Comparison of ENCODE assay signal across 8 cellular contexts in the genomic region with DNA sequence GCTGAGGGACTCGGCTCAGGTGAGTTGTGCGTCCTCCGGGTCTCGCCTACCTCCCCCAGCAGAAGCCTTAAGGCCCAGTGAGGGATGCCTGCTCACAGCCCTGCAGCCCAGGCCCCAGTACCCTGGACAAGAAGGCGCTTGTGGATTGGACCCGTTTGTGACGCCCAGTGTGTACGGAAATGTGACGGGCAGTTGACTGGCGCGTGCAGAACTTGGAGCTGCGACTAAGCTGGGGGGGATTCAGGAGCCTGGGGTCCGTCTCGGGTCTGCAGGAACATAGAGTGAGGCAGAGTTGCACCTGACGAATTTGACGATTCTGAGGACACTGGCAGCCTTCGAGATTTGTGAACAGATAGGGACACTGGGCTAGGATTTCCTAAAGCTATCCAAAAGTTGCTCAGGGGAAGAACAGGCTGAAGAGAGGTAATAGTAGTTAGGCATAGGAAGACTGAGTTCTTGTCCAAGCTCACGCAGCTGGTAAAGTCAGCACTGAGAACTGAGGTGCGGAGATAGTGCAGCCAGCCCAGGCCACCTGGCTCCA. TPM values are rescaled to one million over a fixed set of nuclear protein-coding genes. Genes with fewer than 3 reads are reported as not detected.
DNase-seq lines count a peak whose midpoint lies in the region; ATAC-seq, FAIRE-seq and TF ChIP-seq lines count a peak whose summit lies in the region.

No MANE protein-coding gene starts in this region.

- no peak for FAIRE-seq in astrocyte (lab: Jason Lieb, UNC)
- no peak for FAIRE-seq in GM12891 (lab: Jason Lieb, UNC)

- intact Hi-C loops in A673 (cut with micrococcal nuclease; ENCODE audit: unreplicated experiment), result no loop called here

- H3K36me3 ChIP-seq in A673 (ENCODE audit: insufficient read depth, low read length, poor library complexity, severe bottlenecking), result peaks cover 41% of the 10 kb centered on the region
- peaks cover 14% of the 10 kb centered on the region for H3K36me3 ChIP-seq in astrocyte (ENCODE audit: insufficient read depth, low read length)
- H3K36me3 ChIP-seq in mesendoderm (ENCODE audit: control insufficient read depth, insufficient read depth, low read length), result peaks cover 32% of the 10 kb centered on the region

- POLR2A ChIA-PET in A673 (lab: Charles Lee; ENCODE audit: low non-redundant PET), result no interaction called here

- H3K79me1 ChIP-seq in mesendoderm (ENCODE audit: low read length), result peaks cover 39% of the 10 kb centered on the region

- no peak overlapping the region for H2BK120ac ChIP-seq in mesendoderm (ENCODE audit: low read depth, low read length)

- peaks cover 42% of the 10 kb centered on the region for H3K36me3 Mint-ChIP-seq in astrocyte (ENCODE audit: low read depth, unreplicated experiment)

- H2BK5ac ChIP-seq in mesendoderm (ENCODE audit: low read length), result no peak overlapping the region

- peak overlapping the region; percentile 99 for H2AFZ ChIP-seq in astrocyte (ENCODE audit: low read depth, low read length)

- H2BK15ac ChIP-seq in mesendoderm (replicated peaks; ENCODE audit: low read depth), result no peak overlapping the region

- peaks cover 25% of the 10 kb centered on the region for H3K9me3 Mint-ChIP-seq in astrocyte (ENCODE audit: unreplicated experiment)

- peak overlapping the region; percentile 11 for H3K4ac ChIP-seq in mesendoderm (ENCODE audit: low read depth, low read length)

- peaks cover 54% of the 10 kb centered on the region for H3K9me3 ChIP-seq in A673 (ENCODE audit: low read depth, low read length, poor library complexity, severe bottlenecking)
- peaks cover 39% of the 10 kb centered on the region for H3K9me3 ChIP-seq in astrocyte (ENCODE audit: insufficient read depth, low read depth, low read length)

- H3K4me2 ChIP-seq in astrocyte (ENCODE audit: low read length) (peak overlapping the region; percentile 88), mesendoderm (ENCODE audit: low read length) (peak overlapping the region; percentile 65)

- H3K18ac ChIP-seq in mesendoderm (ENCODE audit: low read length), result no peak overlapping the region

- H3K56ac ChIP-seq in mesendoderm (ENCODE audit: low read length), result peak overlapping the region; percentile 91

- peak overlapping the region; percentile 69 for H3K27ac Mint-ChIP-seq in astrocyte (ENCODE audit: unreplicated experiment)

- CTCF ChIA-PET in A673 (lab: Charles Lee), result interaction anchor here (0.6 kb wide), 1 partner anchor 133 kb away, joined by 3 read pairs; no protein-coding TSS in a partner anchor

- no peak overlapping the region for H4K5ac ChIP-seq in mesendoderm (ENCODE audit: low read length)

- ATAC-seq in HG02840 (IDR thresholded peaks at IDR 0.05; ENCODE audit: low FRiP score, unreplicated experiment), result peak; percentile 13
- no peak for ATAC-seq in GM18907 (IDR thresholded peaks at IDR 0.05; ENCODE audit: unreplicated experiment)

- H3K79me2 ChIP-seq in astrocyte (ENCODE audit: insufficient read depth, low read length), result peaks cover 50% of the 10 kb centered on the region
- peaks cover 53% of the 10 kb centered on the region for H3K79me2 ChIP-seq in mesendoderm (ENCODE audit: control insufficient read depth, insufficient read depth, low read length)

- H3K23ac ChIP-seq in mesendoderm (ENCODE audit: low read length), result no peak overlapping the region

- WGBS in mesendoderm (ENCODE audit: extremely low coverage, insufficient coverage, low lambda C conversion rate), result no CpG with 5 or more reads among the region's 19 CpGs

- H3K4me1 Mint-ChIP-seq in astrocyte (ENCODE audit: low read depth, unreplicated experiment), result peaks cover 13% of the 10 kb centered on the region

- DNase-seq in A673 (ENCODE audit: low spot score), result no peak
- DNase-seq in astrocyte (ENCODE audit: low read depth), result no peak
- DNase-seq in mesendoderm, result no peak
- no peak for DNase-seq in GM12891 (ENCODE audit: insufficient read length, low spot score)
- no peak for DNase-seq in Ammon's horn (ENCODE audit: low spot score)
- no peak for DNase-seq in dedifferentiated amniotic fluid mesenchymal stem cell (ENCODE audit: extremely low spot score)

- H3K4me1 ChIP-seq in A673 (ENCODE audit: insufficient read depth, low read length, poor library complexity, severe bottlenecking) (no peaks in the 10 kb centered on the region), astrocyte (ENCODE audit: insufficient read depth, low read length) (no peaks in the 10 kb centered on the region), mesendoderm (ENCODE audit: control insufficient read depth, low read depth, low read length) (no peaks in the 10 kb centered on the region)

- no peak for TF ChIP-seq POLR2A in GM12891 (IDR thresholded peaks at IDR 0.05; ENCODE audit: low read depth, low read length)

- peak overlapping the region; percentile 96 for H3K4me3 Mint-ChIP-seq in astrocyte (ENCODE audit: unreplicated experiment)

- H3K27me3 Mint-ChIP-seq in astrocyte (ENCODE audit: low read depth, unreplicated experiment), result peaks cover 9% of the 10 kb centered on the region

- peak overlapping the region; percentile 80 for H3K9ac ChIP-seq in astrocyte (ENCODE audit: low read length)
- H3K9ac ChIP-seq in mesendoderm (ENCODE audit: low read length), result peak overlapping the region; percentile 88

- H2AK5ac ChIP-seq in mesendoderm (ENCODE audit: low read length), result peak overlapping the region; percentile 5

- H3K27ac ChIP-seq in A673 (ENCODE audit: low read depth, low read length, poor library complexity, severe bottlenecking) (peak overlapping the region; percentile 61), astrocyte (ENCODE audit: low read depth, low read length) (no peak overlapping the region), mesendoderm (ENCODE audit: low read depth, low read length) (no peak overlapping the region)

- no peaks in the 10 kb centered on the region for H3K27me3 ChIP-seq in A673 (replicated peaks; ENCODE audit: insufficient read depth, low read depth, low read length, poor library complexity)
- H3K27me3 ChIP-seq in astrocyte (ENCODE audit: insufficient read depth, low read length), result no peaks in the 10 kb centered on the region
- no peaks in the 10 kb centered on the region for H3K27me3 ChIP-seq in mesendoderm (ENCODE audit: insufficient read depth, low read length, poor library complexity)

- no peak overlapping the region for H4K8ac ChIP-seq in mesendoderm (ENCODE audit: low read depth, low read length)

- H4K20me1 ChIP-seq in astrocyte (ENCODE audit: insufficient read depth, low read length), result peaks cover 7% of the 10 kb centered on the region

- H3K4me3 ChIP-seq in A673 (ENCODE audit: low read depth, low read length, poor library complexity, severe bottlenecking), result peak overlapping the region; percentile 73
- peak overlapping the region; percentile 87 for H3K4me3 ChIP-seq in astrocyte (ENCODE audit: insufficient read depth, low read depth, low read length)
- peak overlapping the region; percentile 93 for H3K4me3 ChIP-seq in mesendoderm (ENCODE audit: low read length)

- TSS peak; percentile 53 for BruUV-seq in A673 (replicated peaks; lab: Mats Ljungman, UMichigan)

- TF ChIP-seq CTCF in A673 (conservative IDR thresholded peaks at IDR 0.05; ENCODE audit: low read depth, low read length), result no peak
- TF ChIP-seq CTCF in astrocyte (IDR thresholded peaks at IDR 0.05; ENCODE audit: insufficient read depth, low read depth, low read length), result no peak

TF ChIP-seq in GM12891, 5 proteins besides CTCF, POLR2A, EP300 and RAD21:
- TF ChIP-seq POU2F2 (IDR thresholded peaks at IDR 0.05; ENCODE audit: low read depth, low read length), result no peak
- TF ChIP-seq SPI1 (IDR thresholded peaks at IDR 0.05; ENCODE audit: low read depth, low read length), result no peak
- no peak for TF ChIP-seq TAF1 (IDR thresholded peaks at IDR 0.05; ENCODE audit: low read depth, low read length)
- TF ChIP-seq PAX5 (IDR thresholded peaks at IDR 0.05; ENCODE audit: insufficient read depth, low read length, severe bottlenecking), result no peak
- TF ChIP-seq POLR2AphosphoS5 (IDR thresholded peaks at IDR 0.05; ENCODE audit: low read depth, low read length), result no peak

RNA-seq across cellular contexts. Expression of a gene that starts 0.5 kb away (rescaled TPM):
- total RNA-seq in A673 (2021) (12.7 and 17.8 TPM in 2 replicates), astrocyte (6.1 and 6.5 TPM in 2 replicates)
- polyA plus RNA-seq in mesendoderm (2013, experiment 1 of 2), result 13.2 TPM
- polyA plus RNA-seq in mesendoderm (2013, experiment 2 of 2), result 13.3 TPM
- 5.3 TPM for polyA plus RNA-seq in GM12891 (2012; ENCODE audit: low read depth, missing spikeins)

RNA-seq across cellular contexts. Expression of a gene that starts 13.6 kb away (rescaled TPM):
- total RNA-seq in A673 (2021), result not detected in 2 replicates
- 0.43 and 1.2 TPM in 2 replicates for total RNA-seq in astrocyte
- polyA plus RNA-seq in mesendoderm (2013, experiment 1 of 2), result not detected
- polyA plus RNA-seq in mesendoderm (2013, experiment 2 of 2), result not detected
- polyA plus RNA-seq in GM12891 (2012; ENCODE audit: low read depth, missing spikeins), result 0.06 TPM

RNA-seq across cellular contexts. Expression of a gene that starts 26.7 kb away (rescaled TPM):
- total RNA-seq in A673 (2021) (4.0 and 4.4 TPM in 2 replicates), astrocyte (12.7 and 13.1 TPM in 2 replicates)
- polyA plus RNA-seq in mesendoderm (2013, experiment 1 of 2), result 5.9 TPM
- 5.8 TPM for polyA plus RNA-seq in mesendoderm (2013, experiment 2 of 2)
- 2.2 TPM for polyA plus RNA-seq in GM12891 (2012; ENCODE audit: low read depth, missing spikeins)

RNA-seq across cellular contexts. Expression of a gene that starts 45.1 kb away (rescaled TPM):
- 4.4 and 5.3 TPM in 2 replicates for total RNA-seq in A673 (2021)
- 8.0 and 8.2 TPM in 2 replicates for total RNA-seq in astrocyte
- polyA plus RNA-seq in mesendoderm (2013, experiment 1 of 2), result 2.4 TPM
- polyA plus RNA-seq in mesendoderm (2013, experiment 2 of 2), result 2.5 TPM
- polyA plus RNA-seq in GM12891 (2012; ENCODE audit: low read depth, missing spikeins), result 6.3 TPM

RNA-seq across cellular contexts. Expression of a gene that starts 49.3 kb away (rescaled TPM):
- total RNA-seq in A673 (2021), result 8.2 and 10.1 TPM in 2 replicates
- total RNA-seq in astrocyte, result 18.2 and 21.9 TPM in 2 replicates
- polyA plus RNA-seq in mesendoderm (2013, experiment 1 of 2), result 5.2 TPM
- polyA plus RNA-seq in mesendoderm (2013, experiment 2 of 2), result 6.1 TPM
- 4.8 TPM for polyA plus RNA-seq in GM12891 (2012; ENCODE audit: low read depth, missing spikeins)
